ENCODE assay signal across 9 cellular contexts in the genomic region with DNA sequence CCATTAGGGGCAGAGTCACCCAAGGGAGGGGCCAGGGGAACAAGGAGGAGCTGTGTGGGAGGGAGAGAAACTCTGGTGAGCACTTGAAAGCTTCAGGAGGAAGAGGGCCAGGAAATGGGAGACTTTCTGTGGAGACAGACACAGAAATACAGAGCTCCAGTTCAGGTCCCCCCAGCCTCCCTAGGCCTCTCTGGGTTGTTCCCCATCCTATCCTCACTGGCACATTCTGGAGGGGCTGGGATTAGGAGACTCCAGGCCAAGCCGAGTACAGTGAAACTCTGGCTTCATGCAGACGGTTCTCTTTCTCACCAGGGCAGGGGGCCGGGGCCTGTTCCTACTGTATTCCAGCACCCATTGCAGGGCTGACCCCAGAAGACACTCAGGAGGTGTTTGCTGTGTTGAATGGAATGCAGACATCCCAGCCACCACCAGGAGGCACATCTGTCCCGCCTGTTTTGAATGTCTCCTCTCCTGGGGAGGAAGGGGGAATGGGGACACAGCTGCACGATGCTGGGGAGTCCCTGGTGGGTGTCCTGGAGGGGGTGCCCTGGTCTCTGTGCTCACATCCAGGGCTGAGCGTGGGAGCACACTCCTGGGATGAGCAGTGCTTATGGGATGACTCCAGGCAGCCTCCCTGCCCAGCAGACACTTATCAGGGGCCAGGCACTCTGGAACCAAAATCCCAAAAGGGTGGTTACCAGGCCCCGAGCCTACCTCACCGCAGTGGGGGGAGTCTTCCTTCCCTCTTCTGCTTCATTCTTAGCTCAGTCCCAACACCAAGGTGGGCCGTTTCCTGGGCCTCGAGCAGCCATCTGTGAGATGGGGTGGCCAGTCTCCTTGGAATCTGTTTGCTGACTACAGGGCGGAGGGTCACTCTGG. TPM values are rescaled to one million over a fixed set of nuclear protein-coding genes. Genes with fewer than 3 reads are reported as not detected.
DNase-seq lines count a peak whose midpoint lies in the region; ATAC-seq, FAIRE-seq and TF ChIP-seq lines count a peak whose summit lies in the region.
"Had no signal": no experiment of that assay in that cellular context is flagged by ENCODE, and none has a peak within 500 bp of the region (broad histone marks: within the 10 kb centered on the region; RNA-seq: fewer than 3 reads in every experiment).

No MANE protein-coding gene starts in this region.

- no peak overlapping the region for H3K4me3 ChIP-seq in breast epithelium
- H3K4me3 ChIP-seq in HepG2 (replicated peaks in 1 of 3; ENCODE audit: insufficient read depth in 1 of 3, low read depth in 2 of 3, low read length in 3 of 3), result no peak overlapping the region

- peak; percentile 27; the same call in 1 of the 2 replicates for TF ChIP-seq RAD21 in HepG2 (CRISPR knock-in tag; IDR thresholded peaks at IDR 0.05)

- TF ChIP-seq POLR2A in breast epithelium (IDR thresholded peaks at IDR 0.05), result no peak
- TF ChIP-seq POLR2A in HepG2 (IDR thresholded peaks at IDR 0.05; ENCODE audit: insufficient read depth in 1 of 2, low read depth in 2 of 2, low read length in 2 of 2), result no peak

- H3K36me3 ChIP-seq in breast epithelium, result no peaks in the 10 kb centered on the region
- H3K36me3 ChIP-seq in HepG2 (replicated peaks in 1 of 2; ENCODE audit: control insufficient read depth in 1 of 2, insufficient read depth in 2 of 2, low read length in 2 of 2), result no peaks in the 10 kb centered on the region

- FAIRE-seq in HepG2 (lab: Jason Lieb, UNC), result peak; percentile 44

- no peak for TF ChIP-seq EP300 in HepG2 (IDR thresholded peaks at IDR 0.05; ENCODE audit: low read depth in 2 of 2, low read length in 2 of 2)
- TF ChIP-seq EP300 in HepG2 (CRISPR knock-in tag; IDR thresholded peaks at IDR 0.05; ENCODE audit: borderline replicate concordance), result no peak

- peak overlapping the region; percentile 67 to 81 for H3K27ac ChIP-seq in breast epithelium
- H3K27ac ChIP-seq in HepG2 (ENCODE audit: extremely low read length, insufficient read depth, low read length), result no peak overlapping the region

- H3K9me3 ChIP-seq in breast epithelium (no peaks in the 10 kb centered on the region), HepG2 (ENCODE audit: low read length) (no peaks in the 10 kb centered on the region)

- no peak overlapping the region for H3K4me2 ChIP-seq in HepG2 (ENCODE audit: low read depth, low read length)

- in situ Hi-C loops in HepG2 (cut with HindIII; ENCODE audit: extremely low pct_ligation_motif_present, low pct_unique_long_range_greater_than_20kb), result loop anchor here (25.0 kb wide), 1 partner anchor 596 kb away; no protein-coding TSS in a partner anchor

- no peak overlapping the region for H3K9ac ChIP-seq in HepG2 (ENCODE audit: insufficient read depth, low read depth, low read length)

- whole genome bisulfite sequencing in HepG2 (ENCODE audit: low lambda C conversion rate), result 15% methylated on average over 5 of the region's 11 CpGs

- CTCF ChIA-PET in HepG2 (lab: Yijun Ruan, JAX; ENCODE audit: low intra/inter-chr PET ratio, low total read pairs), result interaction anchor here (0.7 kb wide), 1 partner anchor 489 kb away, joined by 6 read pairs; no protein-coding TSS in a partner anchor

- H3K4me1 ChIP-seq in breast epithelium (peaks cover 0 to 1% of the 10 kb centered on the region in 2 donors), HepG2 (ENCODE audit: insufficient read depth, low read length) (no peaks in the 10 kb centered on the region)

- no peaks in the 10 kb centered on the region for H3K79me2 ChIP-seq in HepG2 (ENCODE audit: insufficient read depth, low read length)

- DNase-seq in CD1c-positive myeloid dendritic cell (ENCODE audit: extremely low spot score) (peak; percentile 4), HT1080 (ENCODE audit: low read depth) (peak; percentile 22), breast epithelium (ENCODE audit: low spot score in 2 of 2) (peak in 1 of 2 donors; percentile 35), HepG2 (ENCODE audit: low spot score) (peak; percentile 10), NCI-H446 treated with DMSO at 0.1 percent for 48 hours (lab: John Stamatoyannopoulos, UW) (no peak), DMS79 treated with DMSO at 0.1 percent for 48 hours (lab: John Stamatoyannopoulos, UW) (no peak)

- POLR2A ChIA-PET in HepG2 (lab: Yijun Ruan, JAX), result no interaction called here

- intact Hi-C loops in breast epithelium (cut with DNase I; ENCODE audit: low total_unique reads), result no loop called here
- intact Hi-C loops in HepG2 (cut with micrococcal nuclease; ENCODE audit: unreplicated experiment), result no loop called here

- TF ChIP-seq CTCF in breast epithelium (IDR thresholded peaks at IDR 0.05) (peak; percentile 44 to 67 (median 53)), HepG2 (CRISPR knock-in tag; IDR thresholded peaks at IDR 0.05) (peak; percentile 68)

- BruUV-seq in HepG2 (replicated peaks; lab: Mats Ljungman, UMichigan), result no TSS peak

- ATAC-seq in HepG2, result peak; percentile 77
- no peak for ATAC-seq in HG02623 (IDR thresholded peaks at IDR 0.05; ENCODE audit: unreplicated experiment)
- no peak for ATAC-seq in GM19455 (IDR thresholded peaks at IDR 0.05; ENCODE audit: unreplicated experiment)

- no peaks in the 10 kb centered on the region for H4K20me1 ChIP-seq in HepG2 (ENCODE audit: insufficient read depth, low read length)

- no peaks in the 10 kb centered on the region for H3K27me3 ChIP-seq in breast epithelium
- H3K27me3 ChIP-seq in HepG2 (ENCODE audit: control insufficient read depth in 1 of 2, insufficient read depth in 2 of 2, low read length in 2 of 2), result peaks cover 0 to 9% of the 10 kb centered on the region in 2 experiments; a peak in 3 of 5 replicates

- no peak overlapping the region for H2AFZ ChIP-seq in HepG2 (ENCODE audit: low read length)

RNA-seq across cellular contexts. Expression of gene KRT84, which starts 5.5 kb away (rescaled TPM):
- total RNA-seq in HT1080 (2014; rRNA removed; shearing (Covaris generic)), result not detected in 2 replicates
- polyA plus RNA-seq in HT1080 (2015; cell fraction: cytosol; rRNA removed), result 0.06 TPM in 1 of 2 replicates, not detected in the other
- not detected in 2 replicates for polyA plus RNA-seq in HT1080 (2015; cell fraction: nucleus; rRNA removed)
- total RNA-seq in breast epithelium, result not detected
- total RNA-seq in HepG2 (2016; rRNA removed; fragmentation: Illumina TruSeq; extraction: Trizol), result not detected in 2 replicates
- total RNA-seq in HepG2 (2016; cell fraction: cytosol; rRNA removed; fragmentation: Illumina TruSeq; extraction: Trizol; ENCODE audit: low read depth), result not detected in 2 replicates
- not detected in 2 replicates for total RNA-seq in HepG2 (2016; cell fraction: insoluble cytoplasmic fraction; rRNA removed; fragmentation: Illumina TruSeq; extraction: Trizol)
- not detected in 2 replicates for total RNA-seq in HepG2 (2016; cell fraction: membrane; rRNA removed; fragmentation: Illumina TruSeq; extraction: Trizol)
- not detected in 2 replicates for total RNA-seq in HepG2 (2016; cell fraction: nucleus; rRNA removed; fragmentation: Illumina TruSeq; extraction: Trizol)
- polyA plus RNA-seq in HepG2 (2011; rRNA removed), result not detected in 2 replicates
- polyA plus RNA-seq in HepG2 (2011; cell fraction: cytosol; rRNA removed), result not detected in 2 replicates
- not detected in 2 replicates for polyA plus RNA-seq in HepG2 (2011; cell fraction: nucleus; rRNA removed)
- polyA plus RNA-seq in HepG2 (2012), result not detected in 2 replicates
- not detected in 2 replicates for polyA plus RNA-seq in HepG2 (2016; cell fraction: cytosol; fragmentation: Illumina TruSeq; extraction: Trizol; ENCODE audit: low read depth)
- polyA plus RNA-seq in HepG2 (2016; cell fraction: insoluble cytoplasmic fraction; fragmentation: Illumina TruSeq; extraction: Trizol; ENCODE audit: low read depth), result not detected in 2 replicates
- polyA plus RNA-seq in HepG2 (2016; cell fraction: membrane; fragmentation: Illumina TruSeq; extraction: Trizol; ENCODE audit: low read depth), result not detected in 2 replicates
- polyA plus RNA-seq in HepG2 (2016; cell fraction: nucleus; fragmentation: Illumina TruSeq; extraction: Trizol; ENCODE audit: insufficient read depth, low read depth), result not detected in 2 replicates
- not detected in 2 replicates for polyA minus RNA-seq in HepG2 (2011; rRNA and poly(A)+ RNA removed; ENCODE audit: low replicate concordance)
- not detected in 2 replicates for polyA minus RNA-seq in HepG2 (2011; cell fraction: cytosol; rRNA and poly(A)+ RNA removed)
- polyA minus RNA-seq in HepG2 (2011; cell fraction: nucleus; rRNA and poly(A)+ RNA removed), result not detected in 2 replicates

RNA-seq across cellular contexts. Expression of gene KRT82, which starts 15.2 kb away (rescaled TPM):
- not detected in 2 replicates for total RNA-seq in HT1080 (2014; rRNA removed; shearing (Covaris generic))
- not detected in 2 replicates for polyA plus RNA-seq in HT1080 (2015; cell fraction: cytosol; rRNA removed)
- not detected in 2 replicates for polyA plus RNA-seq in HT1080 (2015; cell fraction: nucleus; rRNA removed)
- total RNA-seq in breast epithelium, result not detected
- total RNA-seq in HepG2 (2016; rRNA removed; fragmentation: Illumina TruSeq; extraction: Trizol), result not detected in 2 replicates
- not detected in 2 replicates for total RNA-seq in HepG2 (2016; cell fraction: cytosol; rRNA removed; fragmentation: Illumina TruSeq; extraction: Trizol; ENCODE audit: low read depth)
- total RNA-seq in HepG2 (2016; cell fraction: insoluble cytoplasmic fraction; rRNA removed; fragmentation: Illumina TruSeq; extraction: Trizol), result not detected in 2 replicates
- total RNA-seq in HepG2 (2016; cell fraction: membrane; rRNA removed; fragmentation: Illumina TruSeq; extraction: Trizol), result not detected in 2 replicates
- total RNA-seq in HepG2 (2016; cell fraction: nucleus; rRNA removed; fragmentation: Illumina TruSeq; extraction: Trizol), result not detected in 2 replicates
- polyA plus RNA-seq in HepG2 (2011; rRNA removed), result not detected in 2 replicates
- polyA plus RNA-seq in HepG2 (2011; cell fraction: cytosol; rRNA removed), result not detected in 2 replicates
- polyA plus RNA-seq in HepG2 (2011; cell fraction: nucleus; rRNA removed), result not detected in 2 replicates
- polyA plus RNA-seq in HepG2 (2012), result not detected in 2 replicates
- not detected in 2 replicates for polyA plus RNA-seq in HepG2 (2016; cell fraction: cytosol; fragmentation: Illumina TruSeq; extraction: Trizol; ENCODE audit: low read depth)
- polyA plus RNA-seq in HepG2 (2016; cell fraction: insoluble cytoplasmic fraction; fragmentation: Illumina TruSeq; extraction: Trizol; ENCODE audit: low read depth), result not detected in 2 replicates
- polyA plus RNA-seq in HepG2 (2016; cell fraction: membrane; fragmentation: Illumina TruSeq; extraction: Trizol; ENCODE audit: low read depth), result not detected in 2 replicates
- polyA plus RNA-seq in HepG2 (2016; cell fraction: nucleus; fragmentation: Illumina TruSeq; extraction: Trizol; ENCODE audit: insufficient read depth, low read depth), result not detected in 2 replicates
- polyA minus RNA-seq in HepG2 (2011; rRNA and poly(A)+ RNA removed; ENCODE audit: low replicate concordance), result not detected in 2 replicates
- polyA minus RNA-seq in HepG2 (2011; cell fraction: cytosol; rRNA and poly(A)+ RNA removed), result not detected in 2 replicates
- not detected in 2 replicates for polyA minus RNA-seq in HepG2 (2011; cell fraction: nucleus; rRNA and poly(A)+ RNA removed)
- polyA plus RNA-seq: esophagus had no signal

RNA-seq across cellular contexts. Expression of gene KRT85, which starts 23.7 kb away (rescaled TPM):
- not detected in 2 replicates for total RNA-seq in HT1080 (2014; rRNA removed; shearing (Covaris generic))
- polyA plus RNA-seq in HT1080 (2015; cell fraction: cytosol; rRNA removed), result not detected in 2 replicates
- not detected in 2 replicates for polyA plus RNA-seq in HT1080 (2015; cell fraction: nucleus; rRNA removed)
- total RNA-seq in breast epithelium (not detected), HepG2 (2016; rRNA removed; fragmentation: Illumina TruSeq; extraction: Trizol) (not detected in 2 replicates)
- total RNA-seq in HepG2 (2016; cell fraction: cytosol; rRNA removed; fragmentation: Illumina TruSeq; extraction: Trizol; ENCODE audit: low read depth), result not detected in 2 replicates
- total RNA-seq in HepG2 (2016; cell fraction: insoluble cytoplasmic fraction; rRNA removed; fragmentation: Illumina TruSeq; extraction: Trizol), result not detected in 2 replicates
- not detected in 2 replicates for total RNA-seq in HepG2 (2016; cell fraction: membrane; rRNA removed; fragmentation: Illumina TruSeq; extraction: Trizol)
- not detected in 2 replicates for total RNA-seq in HepG2 (2016; cell fraction: nucleus; rRNA removed; fragmentation: Illumina TruSeq; extraction: Trizol)
- polyA plus RNA-seq in HepG2 (2011; rRNA removed), result not detected in 2 replicates
- not detected in 2 replicates for polyA plus RNA-seq in HepG2 (2011; cell fraction: cytosol; rRNA removed)
- polyA plus RNA-seq in HepG2 (2011; cell fraction: nucleus; rRNA removed), result not detected in 2 replicates
- not detected in 2 replicates for polyA plus RNA-seq in HepG2 (2012)
- not detected in 2 replicates for polyA plus RNA-seq in HepG2 (2016; cell fraction: cytosol; fragmentation: Illumina TruSeq; extraction: Trizol; ENCODE audit: low read depth)
- not detected in 2 replicates for polyA plus RNA-seq in HepG2 (2016; cell fraction: insoluble cytoplasmic fraction; fragmentation: Illumina TruSeq; extraction: Trizol; ENCODE audit: low read depth)
- polyA plus RNA-seq in HepG2 (2016; cell fraction: membrane; fragmentation: Illumina TruSeq; extraction: Trizol; ENCODE audit: low read depth), result not detected in 2 replicates
- polyA plus RNA-seq in HepG2 (2016; cell fraction: nucleus; fragmentation: Illumina TruSeq; extraction: Trizol; ENCODE audit: insufficient read depth, low read depth), result not detected in 2 replicates
- not detected in 2 replicates for polyA minus RNA-seq in HepG2 (2011; rRNA and poly(A)+ RNA removed; ENCODE audit: low replicate concordance)
- polyA minus RNA-seq in HepG2 (2011; cell fraction: cytosol; rRNA and poly(A)+ RNA removed), result not detected in 2 replicates
- polyA minus RNA-seq in HepG2 (2011; cell fraction: nucleus; rRNA and poly(A)+ RNA removed), result not detected in 2 replicates
- polyA plus RNA-seq: esophagus had no signal

RNA-seq across cellular contexts. Expression of gene KRT75, which starts 43.2 kb away (rescaled TPM):
- not detected in 2 replicates for total RNA-seq in HT1080 (2014; rRNA removed; shearing (Covaris generic))
- 0.06 TPM in 1 of 2 replicates, not detected in the other for polyA plus RNA-seq in HT1080 (2015; cell fraction: cytosol; rRNA removed)
- polyA plus RNA-seq in HT1080 (2015; cell fraction: nucleus; rRNA removed), result not detected in 2 replicates
- total RNA-seq in breast epithelium, result not detected
- not detected in 2 replicates for total RNA-seq in HepG2 (2016; rRNA removed; fragmentation: Illumina TruSeq; extraction: Trizol)
- total RNA-seq in HepG2 (2016; cell fraction: cytosol; rRNA removed; fragmentation: Illumina TruSeq; extraction: Trizol; ENCODE audit: low read depth), result not detected in 2 replicates
- total RNA-seq in HepG2 (2016; cell fraction: insoluble cytoplasmic fraction; rRNA removed; fragmentation: Illumina TruSeq; extraction: Trizol), result not detected in 2 replicates
- not detected in 2 replicates for total RNA-seq in HepG2 (2016; cell fraction: membrane; rRNA removed; fragmentation: Illumina TruSeq; extraction: Trizol)
- not detected in 2 replicates for total RNA-seq in HepG2 (2016; cell fraction: nucleus; rRNA removed; fragmentation: Illumina TruSeq; extraction: Trizol)
- not detected in 2 replicates for polyA plus RNA-seq in HepG2 (2011; rRNA removed)
- polyA plus RNA-seq in HepG2 (2011; cell fraction: cytosol; rRNA removed), result not detected in 2 replicates
- not detected in 2 replicates for polyA plus RNA-seq in HepG2 (2011; cell fraction: nucleus; rRNA removed)
- not detected in 2 replicates for polyA plus RNA-seq in HepG2 (2012)
- not detected in 2 replicates for polyA plus RNA-seq in HepG2 (2016; cell fraction: cytosol; fragmentation: Illumina TruSeq; extraction: Trizol; ENCODE audit: low read depth)
- not detected in 2 replicates for polyA plus RNA-seq in HepG2 (2016; cell fraction: insoluble cytoplasmic fraction; fragmentation: Illumina TruSeq; extraction: Trizol; ENCODE audit: low read depth)
- not detected in 2 replicates for polyA plus RNA-seq in HepG2 (2016; cell fraction: membrane; fragmentation: Illumina TruSeq; extraction: Trizol; ENCODE audit: low read depth)
- not detected in 2 replicates for polyA plus RNA-seq in HepG2 (2016; cell fraction: nucleus; fragmentation: Illumina TruSeq; extraction: Trizol; ENCODE audit: insufficient read depth, low read depth)
- not detected in 2 replicates for polyA minus RNA-seq in HepG2 (2011; rRNA and poly(A)+ RNA removed; ENCODE audit: low replicate concordance)
- polyA minus RNA-seq in HepG2 (2011; cell fraction: cytosol; rRNA and poly(A)+ RNA removed), result not detected in 2 replicates
- not detected in 2 replicates for polyA minus RNA-seq in HepG2 (2011; cell fraction: nucleus; rRNA and poly(A)+ RNA removed)

Comparison
In these comparisons a context has a peak if more than half of its experiments do, and no peak if none do; other contexts are left out.
1. DNase-seq: peak in CD1c-positive myeloid dendritic cell (single experiment), HT1080 (single experiment) and HepG2 (single experiment); none in NCI-H446 treated with DMSO at 0.1 percent for 48 hours (single experiment) and DMS79 treated with DMSO at 0.1 percent for 48 hours (single experiment).